10 cellular contexts compared by ENCODE assay signal in genomic region chr12:57516617-57517153, GRCh38. TPM values are rescaled to one million over a fixed set of nuclear protein-coding genes. Genes with fewer than 3 reads are reported as not detected.
DNase-seq lines count a peak whose midpoint lies in the region; ATAC-seq, FAIRE-seq and TF ChIP-seq lines count a peak whose summit lies in the region.
"Had no signal": no experiment of that assay in that cellular context is flagged by ENCODE, and none has a peak within 500 bp of the region (broad histone marks: within the 10 kb centered on the region; RNA-seq: fewer than 3 reads in every experiment).

No MANE protein-coding gene starts in this region.

- peaks cover 18 to 75% of the 10 kb centered on the region in 2 experiments for H3K79me1 ChIP-seq in IMR-90 (ENCODE audit: low read depth in 1 of 2, low read length in 2 of 2)

- H2AFZ ChIP-seq in IMR-90 (replicated peaks; ENCODE audit: low read length, poor library complexity), result peak overlapping the region; percentile 52

- peaks cover 3% of the 10 kb centered on the region; the same call in 1 of the 2 replicates for H3K9me1 ChIP-seq in IMR-90 (ENCODE audit: insufficient read depth, low read length)

- CTCF ChIA-PET in IMR-90 (lab: Yijun Ruan, JAX), result no interaction called here

- peak overlapping the region in 2 of 4 donors; percentile 43 to 79 for H3K4me3 Mint-ChIP-seq in CD4-positive, CD25-positive, alpha-beta regulatory T cell

- H2BK5ac ChIP-seq in IMR-90 (ENCODE audit: low read depth, low read length, poor library complexity, severe bottlenecking), result no peak overlapping the region

- in situ Hi-C loops in IMR-90 (cut with MboI; ENCODE audit: low sequenced_read_pairs), result no loop called here

- no peak overlapping the region for H4K8ac ChIP-seq in IMR-90 (ENCODE audit: low read depth in 2 of 2, low read length in 2 of 2)

- no peaks in the 10 kb centered on the region for H3K9me3 ChIP-seq in CD4-positive, CD25-positive, alpha-beta regulatory T cell (ENCODE audit: control insufficient read depth in 2 of 2, low read length in 2 of 2)
- no peaks in the 10 kb centered on the region for H3K9me3 ChIP-seq in IMR-90 (ENCODE audit: control insufficient read depth, insufficient read depth, low read length)
- no peaks in the 10 kb centered on the region for H3K9me3 ChIP-seq in breast epithelium
- H3K9me3 ChIP-seq in neutrophil, result no peaks in the 10 kb centered on the region
- H3K9me3 ChIP-seq in kidney (ENCODE audit: control insufficient read depth in 1 of 2, low read length in 2 of 2), result no peaks in the 10 kb centered on the region
- H3K9me3 ChIP-seq in aorta (ENCODE audit: control insufficient read depth, low read length), result no peaks in the 10 kb centered on the region

- H3K27ac ChIP-seq in CD4-positive, CD25-positive, alpha-beta regulatory T cell (ENCODE audit: insufficient read depth, low read length, poor library complexity, severe bottlenecking), result no peak overlapping the region
- H3K27ac ChIP-seq in IMR-90 (ENCODE audit: insufficient read depth, low read length) (peak overlapping the region; percentile 15; the same call in 1 of the 2 replicates), breast epithelium (peak overlapping the region; percentile 8 to 100), neutrophil (peak overlapping the region; percentile 100), kidney (ENCODE audit: low read depth in 2 of 2, low read length in 2 of 2) (no peak overlapping the region), aorta (ENCODE audit: low read depth in 1 of 2, low read length in 2 of 2) (no peak overlapping the region)

- H3K9me3 Mint-ChIP-seq in CD4-positive, CD25-positive, alpha-beta regulatory T cell, result no peaks in the 10 kb centered on the region

- H3K27me3 ChIP-seq in CD4-positive, CD25-positive, alpha-beta regulatory T cell (ENCODE audit: control insufficient read depth, insufficient read depth, low read length), result no peaks in the 10 kb centered on the region
- H3K27me3 ChIP-seq in IMR-90 (ENCODE audit: control insufficient read depth, insufficient read depth, low read length) (no peaks in the 10 kb centered on the region), breast epithelium (no peaks in the 10 kb centered on the region), neutrophil (no peaks in the 10 kb centered on the region), aorta (ENCODE audit: control insufficient read depth in 1 of 2, insufficient read depth in 2 of 2, low read length in 1 of 2) (no peaks in the 10 kb centered on the region)

- no peak overlapping the region for H3K23ac ChIP-seq in IMR-90 (ENCODE audit: low read depth, low read length)

- H3K27me3 Mint-ChIP-seq in CD4-positive, CD25-positive, alpha-beta regulatory T cell, result peaks cover 9% of the 10 kb centered on the region

- no peak overlapping the region for H4K91ac ChIP-seq in IMR-90 (ENCODE audit: insufficient read depth, low read depth, low read length)

- peaks cover 61% of the 10 kb centered on the region for H3K36me3 ChIP-seq in CD4-positive, CD25-positive, alpha-beta regulatory T cell (ENCODE audit: control insufficient read depth, insufficient read depth, low read length)
- peaks cover 59% of the 10 kb centered on the region for H3K36me3 ChIP-seq in IMR-90 (ENCODE audit: control insufficient read depth, insufficient read depth, low read length)
- peaks cover 6% of the 10 kb centered on the region for H3K36me3 ChIP-seq in breast epithelium
- peaks cover 71% of the 10 kb centered on the region for H3K36me3 ChIP-seq in neutrophil
- H3K36me3 ChIP-seq in kidney (ENCODE audit: control insufficient read depth in 1 of 2, insufficient read depth in 2 of 2, low read length in 2 of 2), result peaks cover 45 to 54% of the 10 kb centered on the region in 2 donors
- H3K36me3 ChIP-seq in aorta (ENCODE audit: control insufficient read depth in 1 of 2, insufficient read depth in 2 of 2, low read length in 1 of 2), result peaks cover 5 to 19% of the 10 kb centered on the region in 2 donors

- H3K4me2 ChIP-seq in IMR-90 (ENCODE audit: low read depth, low read length), result no peak overlapping the region

- intact Hi-C loops in IMR-90 (cut with micrococcal nuclease) (no loop called here), breast epithelium (cut with DNase I; ENCODE audit: low total_unique reads) (no loop called here), kidney (cut with DNase I) (no loop called here), aorta (cut with DNase I) (no loop called here)

- TF ChIP-seq CTCF in IMR-90 (conservative IDR thresholded peaks at IDR 0.05; ENCODE audit: low read depth, low read length), result no peak
- TF ChIP-seq CTCF in breast epithelium (IDR thresholded peaks at IDR 0.05), result no peak
- TF ChIP-seq CTCF in neutrophil (IDR thresholded peaks at IDR 0.05), result no peak
- no peak for TF ChIP-seq CTCF in kidney (IDR thresholded peaks at IDR 0.05; ENCODE audit: borderline replicate concordance, extremely low read depth, insufficient read depth)

- 100% methylated on average over 3 of the region's 11 CpGs; no CpG with 5 or more reads in 1 of the 2 experiments for WGBS in IMR-90 (ENCODE audit: extremely low coverage in 2 of 2, insufficient read length in 1 of 2), 2 experiments
- WGBS in aorta, 2 donors, result 89 to 91% methylated on average over 11 of the region's 11 CpGs

- peaks cover 18 to 43% (median 29%) of the 10 kb centered on the region in 4 donors for H3K4me1 Mint-ChIP-seq in CD4-positive, CD25-positive, alpha-beta regulatory T cell

- no peak overlapping the region for H2BK15ac ChIP-seq in IMR-90 (ENCODE audit: low read depth, low read length)

- no TSS peak for BruUV-seq in IMR-90 (replicated peaks; lab: Mats Ljungman, UMichigan)

- no peak overlapping the region for H2BK120ac ChIP-seq in IMR-90 (ENCODE audit: low read depth, low read length)

- no peak overlapping the region for H4K5ac ChIP-seq in IMR-90 (ENCODE audit: low read depth, low read length)

- peaks cover 49% of the 10 kb centered on the region for H3K36me3 Mint-ChIP-seq in CD4-positive, CD25-positive, alpha-beta regulatory T cell

- no peak overlapping the region for H2AK9ac ChIP-seq in IMR-90 (replicated peaks; ENCODE audit: low read depth, low read length, poor library complexity)

- H3K9ac ChIP-seq in IMR-90 (ENCODE audit: low read depth, low read length), result no peak overlapping the region
- no peak overlapping the region for H3K9ac ChIP-seq in kidney (ENCODE audit: low read length in 2 of 2)

- DNase-seq in CD4-positive, CD25-positive, alpha-beta regulatory T cell, result no peak
- DNase-seq in IMR-90, result no peak
- DNase-seq in breast epithelium (ENCODE audit: low spot score in 2 of 2), result no peak
- no peak for DNase-seq in stimulated activated CD4-positive, alpha-beta T cell treated with anti-CD3 and anti-CD28 coated beads, Interleukin-4, amount 100 ng/mL, for 1 hour
- no peak for DNase-seq in AG08395 (ENCODE audit: low spot score)
- DNase-seq in kidney, result no peak
- DNase-seq in aorta, result no peak
- DNase-seq: NCI-H2107, RPMI8226 had no signal

- H3K18ac ChIP-seq in IMR-90 (ENCODE audit: low read depth, low read length), result no peak overlapping the region

- no peak for TF ChIP-seq RAD21 in IMR-90 (IDR thresholded peaks at IDR 0.05; ENCODE audit: low read length)

- TF ChIP-seq POLR2A in IMR-90 (IDR thresholded peaks at IDR 0.05; ENCODE audit: low read depth, low read length), result no peak; the same call in 1 of the 2 replicates
- no peak for TF ChIP-seq POLR2A in breast epithelium (IDR thresholded peaks at IDR 0.05)

- peaks cover 32% of the 10 kb centered on the region for H3K4me1 ChIP-seq in CD4-positive, CD25-positive, alpha-beta regulatory T cell (ENCODE audit: control insufficient read depth, insufficient read depth, low read length, poor library complexity, severe bottlenecking)
- peaks cover 7% of the 10 kb centered on the region for H3K4me1 ChIP-seq in IMR-90 (ENCODE audit: control insufficient read depth, insufficient read depth, low read length)
- peaks cover 13 to 18% of the 10 kb centered on the region in 2 donors for H3K4me1 ChIP-seq in breast epithelium
- peaks cover 25 to 29% of the 10 kb centered on the region in 2 experiments for H3K4me1 ChIP-seq in neutrophil (ENCODE audit: control insufficient read depth in 1 of 2, insufficient read depth in 1 of 2, low read depth in 1 of 2, low read length in 1 of 2)
- peaks cover 15 to 19% of the 10 kb centered on the region in 2 donors for H3K4me1 ChIP-seq in kidney (ENCODE audit: control insufficient read depth in 1 of 2, insufficient read depth in 1 of 2, low read depth in 1 of 2, low read length in 2 of 2)
- H3K4me1 ChIP-seq in aorta (ENCODE audit: control insufficient read depth in 1 of 2, insufficient read depth in 2 of 2, low read length in 2 of 2), result peaks cover 1 to 2% of the 10 kb centered on the region in 2 donors

- dilution Hi-C loops in IMR-90 (cut with HindIII; ENCODE audit: low sequenced_read_pairs, unreplicated experiment), result no loop called here

- no peak overlapping the region for H3K4ac ChIP-seq in IMR-90 (ENCODE audit: low read depth, low read length)

- FAIRE-seq in kidney (lab: Jason Lieb, UNC), result no peak

- no peak overlapping the region for H2AK5ac ChIP-seq in IMR-90 (ENCODE audit: low read depth, low read length)

- no peak overlapping the region for H2BK20ac ChIP-seq in IMR-90 (ENCODE audit: low read depth, low read length)

- peak overlapping the region in 2 of 3 donors; percentile 82 to 100 for H3K27ac Mint-ChIP-seq in CD4-positive, CD25-positive, alpha-beta regulatory T cell

- POLR2A ChIA-PET in IMR-90 (lab: Charles Lee; ENCODE audit: unreplicated experiment), result no interaction called here

- H3K4me3 ChIP-seq in CD4-positive, CD25-positive, alpha-beta regulatory T cell (ENCODE audit: low read depth, low read length), result no peak overlapping the region
- H3K4me3 ChIP-seq in IMR-90 (ENCODE audit: insufficient read depth, low read depth, low read length) (no peak overlapping the region), breast epithelium (no peak overlapping the region), neutrophil (ENCODE audit: low read depth in 1 of 2, low read length in 1 of 2) (no peak overlapping the region), kidney (ENCODE audit: low read length in 2 of 2) (peak overlapping the region in 1 of 2 donors; percentile 11), aorta (ENCODE audit: low read length in 2 of 2) (no peak overlapping the region)

- no peak for ATAC-seq in CD4-positive, CD25-positive, alpha-beta regulatory T cell (ENCODE audit: low read depth in 2 of 2)
- no peak for ATAC-seq in IMR-90 (ENCODE audit: low read depth)
- no peak for ATAC-seq in aorta (ENCODE audit: low FRiP score)

- no peak overlapping the region for H3K14ac ChIP-seq in IMR-90 (replicated peaks; ENCODE audit: low read depth, low read length)

- peaks cover 79% of the 10 kb centered on the region for H4K20me1 ChIP-seq in IMR-90 (ENCODE audit: insufficient read depth, low read length)

- H3K56ac ChIP-seq in IMR-90 (ENCODE audit: extremely low read depth, insufficient read depth, low read length), result no peak overlapping the region

RNA-seq across cellular contexts. Expression of gene DDIT3, which starts 3.6 kb away (rescaled TPM):
- total RNA-seq in CD4-positive, CD25-positive, alpha-beta regulatory T cell, result 159 TPM
- polyA plus RNA-seq in CD4-positive, CD25-positive, alpha-beta regulatory T cell, result 10 to 100 TPM; 17.8 to 25.3 (median 20.9) TPM
- total RNA-seq in IMR-90 (2012; rRNA removed) (12.2 and 19.4 TPM in 2 replicates), breast epithelium (10 to 100 TPM; 39.0 to 58.4 (median 51.2) TPM), kidney (34.1 TPM), aorta (10 to 100 TPM; 24.8 to 29.0 TPM)
- polyA plus RNA-seq in IMR-90 (2012; rRNA removed) (29.8 and 54.4 TPM in 2 replicates), kidney (ENCODE audit: insufficient read depth, low read depth, low replicate concordance) (83.1 TPM), aorta (10 to 100 TPM; 38.7 to 49.6 TPM)
- 10.8 and 21.4 TPM in 2 replicates for polyA plus RNA-seq in IMR-90 (2012; cell fraction: cytosol; rRNA removed)
- 49.3 and 215 TPM in 2 replicates for polyA plus RNA-seq in IMR-90 (2012; cell fraction: nucleus; rRNA removed; ENCODE audit: low replicate concordance)

RNA-seq across cellular contexts. Expression of gene MBD6, which starts 5.9 kb away (rescaled TPM):
- 104 TPM for total RNA-seq in CD4-positive, CD25-positive, alpha-beta regulatory T cell
- 1 to 10 TPM; 1.8 to 3.0 (median 2.3) TPM for polyA plus RNA-seq in CD4-positive, CD25-positive, alpha-beta regulatory T cell
- total RNA-seq in IMR-90 (2012; rRNA removed) (0.90 and 1.4 TPM in 2 replicates), breast epithelium (10 to 100 TPM; 12.6 to 26.1 (median 19.7) TPM), kidney (118 TPM), aorta (10 to 100 TPM; 65.0 to 77.4 TPM)
- polyA plus RNA-seq in IMR-90 (2012; rRNA removed) (7.9 and 9.3 TPM in 2 replicates), kidney (ENCODE audit: insufficient read depth, low read depth, low replicate concordance) (38.4 TPM), aorta (10 to 100 TPM in 1 of 2 donors, 1 to 10 TPM in 1; 7.5 to 73.4 TPM)
- 6.6 and 8.1 TPM in 2 replicates for polyA plus RNA-seq in IMR-90 (2012; cell fraction: cytosol; rRNA removed)
- 39.1 and 71.4 TPM in 2 replicates for polyA plus RNA-seq in IMR-90 (2012; cell fraction: nucleus; rRNA removed; ENCODE audit: low replicate concordance)

RNA-seq across cellular contexts. Expression of gene MARS1, which starts 28.8 kb away (rescaled TPM):
- total RNA-seq in CD4-positive, CD25-positive, alpha-beta regulatory T cell, result 219 TPM
- 10 to 100 TPM; 71.9 to 89.4 (median 80.1) TPM for polyA plus RNA-seq in CD4-positive, CD25-positive, alpha-beta regulatory T cell
- total RNA-seq in IMR-90 (2012; rRNA removed), result 127 and 156 TPM in 2 replicates
- 164 and 167 TPM in 2 replicates for polyA plus RNA-seq in IMR-90 (2012; rRNA removed)
- 104 and 139 TPM in 2 replicates for polyA plus RNA-seq in IMR-90 (2012; cell fraction: cytosol; rRNA removed)
- polyA plus RNA-seq in IMR-90 (2012; cell fraction: nucleus; rRNA removed; ENCODE audit: low replicate concordance), result 508 and 675 TPM in 2 replicates
- total RNA-seq in breast epithelium, result 10 to 100 TPM; 39.2 to 65.9 (median 60.2) TPM
- total RNA-seq in kidney, result 158 TPM
- 62.8 TPM for polyA plus RNA-seq in kidney (ENCODE audit: insufficient read depth, low read depth, low replicate concordance)
- 100 to 1,000 TPM; 117 to 136 TPM for total RNA-seq in aorta
- 10 to 100 TPM; 34.9 to 95.8 TPM for polyA plus RNA-seq in aorta

RNA-seq across cellular contexts. Expression of gene DCTN2, which starts 30.3 kb away (rescaled TPM):
- 74.9 TPM for total RNA-seq in CD4-positive, CD25-positive, alpha-beta regulatory T cell
- polyA plus RNA-seq in CD4-positive, CD25-positive, alpha-beta regulatory T cell, result 10 to 100 TPM; 75.1 to 91.6 (median 78.9) TPM
- total RNA-seq in IMR-90 (2012; rRNA removed) (114 and 125 TPM in 2 replicates), breast epithelium (100 to 1,000 TPM; 108 to 138 (median 131) TPM), kidney (110 TPM), aorta (100 to 1,000 TPM; 122 to 128 TPM)
- polyA plus RNA-seq in IMR-90 (2012; rRNA removed) (107 and 130 TPM in 2 replicates), kidney (ENCODE audit: insufficient read depth, low read depth, low replicate concordance) (133 TPM), aorta (100 to 1,000 TPM; 138 to 159 TPM)
- 95.2 and 179 TPM in 2 replicates for polyA plus RNA-seq in IMR-90 (2012; cell fraction: cytosol; rRNA removed)
- polyA plus RNA-seq in IMR-90 (2012; cell fraction: nucleus; rRNA removed; ENCODE audit: low replicate concordance), result 106 and 179 TPM in 2 replicates

RNA-seq across cellular contexts. Expression of gene KIF5A, which starts 33.2 kb away (rescaled TPM):
- 0.72 TPM for total RNA-seq in CD4-positive, CD25-positive, alpha-beta regulatory T cell
- under 1 TPM in 2 of 4 donors, not detected in 2; 0.05 to 0.06 TPM for polyA plus RNA-seq in CD4-positive, CD25-positive, alpha-beta regulatory T cell
- total RNA-seq in IMR-90 (2012; rRNA removed) (under 0.01 and 0.18 TPM in 2 replicates), breast epithelium (1 to 10 TPM in 1 of 3 donors, under 1 TPM in 1, not detected in 1; 0.98 to 1.2 TPM), kidney (1.3 TPM), aorta (1 to 10 TPM; 1.3 to 3.5 TPM)
- polyA plus RNA-seq in IMR-90 (2012; rRNA removed) (0.09 and 0.15 TPM in 2 replicates), kidney (ENCODE audit: insufficient read depth, low read depth, low replicate concordance) (0.69 TPM), aorta (under 1 TPM; 0.75 to 0.92 TPM)
- 0.03 and 0.10 TPM in 2 replicates for polyA plus RNA-seq in IMR-90 (2012; cell fraction: cytosol; rRNA removed)
- polyA plus RNA-seq in IMR-90 (2012; cell fraction: nucleus; rRNA removed; ENCODE audit: low replicate concordance), result 0.48 and 1.3 TPM in 2 replicates

Comparison
In these comparisons a context has a peak if more than half of its experiments do, and no peak if none do; other contexts are left out.
1. H3K27ac ChIP-seq: peak in IMR-90 (single experiment), breast epithelium (2 of 2) and neutrophil (single experiment); none in CD4-positive, CD25-positive, alpha-beta regulatory T cell (single experiment), kidney (0 of 2) and aorta (0 of 2).